ENCODE assay signal across 1 cellular context in genomic region chr5:145836241-145836640, GRCh38.
TF ChIP-seq lines count a peak whose summit lies in the region.

No MANE protein-coding gene starts in this region.

TF ChIP-seq in K562, 482 proteins besides CTCF, POLR2A, EP300 and RAD21:
- TF ChIP-seq ZBTB33 (CRISPR knock-in tag; IDR thresholded peaks at IDR 0.05) (peak; percentile 56; the same call in 1 of the 2 replicates), EGR1 (conservative IDR thresholded peaks at IDR 0.05) (peak; percentile 29; the same call in 1 of the 2 replicates)
